17 cellular contexts compared by ENCODE assay signal in genomic region chr7:129908181-129908580, GRCh38. TPM values are rescaled to one million over a fixed set of nuclear protein-coding genes. Genes with fewer than 3 reads are reported as not detected.
A peak's percentile ranks its signal among the peaks of the same experiment; 100 is the strongest.
DNase-seq lines count a peak whose midpoint lies in the region; ATAC-seq and TF ChIP-seq lines count a peak whose summit lies in the region.
"Had no signal": no experiment of that assay in that cellular context is flagged by ENCODE, and none has a peak within 500 bp of the region (broad histone marks: within the 10 kb centered on the region; RNA-seq: fewer than 3 reads in every experiment).

No MANE protein-coding gene starts in this region.

- peaks cover 1% of the 10 kb centered on the region; the same call in 1 of the 2 replicates for H3K79me2 ChIP-seq in Loucy (ENCODE audit: insufficient read depth, low read length)
- peaks cover 93% of the 10 kb centered on the region for H3K79me2 ChIP-seq in smooth muscle cell (ENCODE audit: low read depth)

- H3K27ac ChIP-seq in ectodermal cell (ENCODE audit: insufficient read depth, low read depth, low read length, poor library complexity, severe bottlenecking) (peak overlapping the region; percentile 16), smooth muscle cell (ENCODE audit: low read depth) (peak overlapping the region; percentile 21), WERI-Rb-1 (no peak overlapping the region)
- H3K27ac ChIP-seq: dorsolateral prefrontal cortex had no signal

- peak overlapping the region; percentile 13 to 58 for H3K27ac Mint-ChIP-seq in natural killer cell
- H3K27ac Mint-ChIP-seq in natural killer cell treated with Interleukin-12 subunit alpha and Interleukin-12 subunit beta and Interleukin-15 and Interleukin-18, amount 100 ng/mL, for 72 hours, result peak overlapping the region in 1 of 2 donors; percentile 82
- H3K27ac Mint-ChIP-seq: T-helper 2 cell treated with Interferon-gamma antibody and Interleukin-4, amounts not matched to agents 5 μg/mL and 100 μg/mL, for 36 hours had no signal

- in situ Hi-C loops in KBM-7 (cut with MboI; ENCODE audit: low pct_unique_long_range_greater_than_20kb, low sequenced_read_pairs), result no loop called here

- H3K9me3 ChIP-seq in Loucy (ENCODE audit: insufficient read depth, low read depth, low read length) (no peaks in the 10 kb centered on the region), ectodermal cell (ENCODE audit: control insufficient read depth, low read length) (no peaks in the 10 kb centered on the region), smooth muscle cell (replicated peaks; ENCODE audit: low read depth) (no peaks in the 10 kb centered on the region), WERI-Rb-1 (ENCODE audit: severe bottlenecking) (no peaks in the 10 kb centered on the region)
- H3K9me3 ChIP-seq: BE2C had no signal

- TF ChIP-seq CTCF in natural killer cell (IDR thresholded peaks at IDR 0.05) (no peak), Loucy (conservative IDR thresholded peaks at IDR 0.05; ENCODE audit: low read length) (no peak), smooth muscle cell (IDR thresholded peaks at IDR 0.05; ENCODE audit: borderline replicate concordance, insufficient read depth, poor library complexity, severe bottlenecking) (no peak), WERI-Rb-1 (IDR thresholded peaks at IDR 0.05; ENCODE audit: low read depth, low read length) (no peak)

- H4K20me1 ChIP-seq in Loucy (ENCODE audit: insufficient read depth, low read length, poor library complexity, severe bottlenecking) (no peaks in the 10 kb centered on the region), smooth muscle cell (ENCODE audit: low read depth) (peaks cover 100% of the 10 kb centered on the region)

- H3K4me2 ChIP-seq in Loucy (ENCODE audit: low read depth, low read length, poor library complexity, severe bottlenecking) (peak overlapping the region; percentile 62), smooth muscle cell (no peak overlapping the region)

- no peak for ATAC-seq in natural killer cell
- no peak for ATAC-seq in natural killer cell treated with Interleukin-12 subunit alpha and Interleukin-12 subunit beta and Interleukin-15 and Interleukin-18, amount 100 ng/mL, for 72 hours
- ATAC-seq: Right ventricle myocardium inferior had no signal

- no peaks in the 10 kb centered on the region for H3K27me3 Mint-ChIP-seq in natural killer cell (ENCODE audit: low read depth in 2 of 2)
- H3K27me3 Mint-ChIP-seq in natural killer cell treated with Interleukin-12 subunit alpha and Interleukin-12 subunit beta and Interleukin-15 and Interleukin-18, amount 100 ng/mL, for 72 hours, result no peaks in the 10 kb centered on the region

- no peaks in the 10 kb centered on the region for H3K9me2 ChIP-seq in Loucy (replicated peaks; ENCODE audit: low read depth, low read length)

- no peaks in the 10 kb centered on the region for H3K36me3 ChIP-seq in Loucy (ENCODE audit: insufficient read depth, low read length)
- H3K36me3 ChIP-seq in ectodermal cell (ENCODE audit: control insufficient read depth, insufficient read depth, low read length), result no peaks in the 10 kb centered on the region
- H3K36me3 ChIP-seq in smooth muscle cell (ENCODE audit: low read depth), result no peaks in the 10 kb centered on the region
- no peaks in the 10 kb centered on the region for H3K36me3 ChIP-seq in WERI-Rb-1
- H3K36me3 ChIP-seq: BE2C had no signal

- no peak for DNase-seq in natural killer cell
- DNase-seq in natural killer cell treated with Interleukin-12 subunit alpha and Interleukin-12 subunit beta and Interleukin-15 and Interleukin-18, amount 100 ng/mL, for 72 hours (ENCODE audit: low spot score), result no peak
- no peak for DNase-seq in smooth muscle cell (lab: John Stamatoyannopoulos, UW; ENCODE audit: unreplicated experiment)
- no peak for DNase-seq in WERI-Rb-1
- DNase-seq in KBM-7, result no peak
- DNase-seq in NCI-H2107 (lab: John Stamatoyannopoulos, UW), result no peak
- DNase-seq: activated CD4-positive, alpha-beta T cell treated with anti-CD3 and anti-CD28 coated beads, Interleukin-2, amount 50 U/mL, for 48 hours; BE2C; dorsolateral prefrontal cortex; NCI-H1436; NCI-H2227 treated with DMSO at 0.1 percent for 48 hours; NK-92 treated with Interleukin-12 subunit alpha and Interleukin-12 subunit beta, amount 100 ng/mL, for 24 hours; stimulated activated CD4-positive, alpha-beta T cell treated with anti-CD3 and anti-CD28 coated beads, Interleukin-15, amount 100 ng/mL, for 24 hours had no signal

- no peaks in the 10 kb centered on the region for H3K36me3 Mint-ChIP-seq in natural killer cell
- H3K36me3 Mint-ChIP-seq in natural killer cell treated with Interleukin-12 subunit alpha and Interleukin-12 subunit beta and Interleukin-15 and Interleukin-18, amount 100 ng/mL, for 72 hours, result peaks cover 17% of the 10 kb centered on the region

- intact Hi-C loops in natural killer cell (cut with micrococcal nuclease), result no loop called here

- no peak overlapping the region for H3K4me3 ChIP-seq in Loucy (ENCODE audit: low read length, poor library complexity, severe bottlenecking)
- H3K4me3 ChIP-seq in ectodermal cell (ENCODE audit: insufficient read depth, low read depth, low read length), result no peak overlapping the region
- no peak overlapping the region for H3K4me3 ChIP-seq in smooth muscle cell
- H3K4me3 ChIP-seq in WERI-Rb-1 (ENCODE audit: low read depth, low read length), result no peak overlapping the region
- H3K4me3 ChIP-seq: dorsolateral prefrontal cortex had no signal

- H3K4me1 ChIP-seq in Loucy (ENCODE audit: insufficient read depth, low read length, poor library complexity, severe bottlenecking) (peaks cover 39% of the 10 kb centered on the region), ectodermal cell (ENCODE audit: control insufficient read depth, insufficient read depth, low read length) (peaks cover 6% of the 10 kb centered on the region), smooth muscle cell (ENCODE audit: low read depth) (peaks cover 6% of the 10 kb centered on the region)
- H3K4me1 ChIP-seq: BE2C had no signal

- peaks cover 69 to 77% of the 10 kb centered on the region in 2 donors for H3K4me1 Mint-ChIP-seq in natural killer cell
- peaks cover 54 to 56% of the 10 kb centered on the region in 2 donors for H3K4me1 Mint-ChIP-seq in natural killer cell treated with Interleukin-12 subunit alpha and Interleukin-12 subunit beta and Interleukin-15 and Interleukin-18, amount 100 ng/mL, for 72 hours (ENCODE audit: low read depth in 2 of 2)

- H3K9ac ChIP-seq in Loucy (ENCODE audit: low read depth, low read length, poor library complexity, severe bottlenecking), result no peak overlapping the region
- H3K9ac ChIP-seq in smooth muscle cell (ENCODE audit: low read depth), result no peak overlapping the region

- H3F3A ChIP-seq in Loucy (ENCODE audit: low read depth) (no peaks in the 10 kb centered on the region), smooth muscle cell (ENCODE audit: low read depth) (peaks cover 4% of the 10 kb centered on the region)

- H3K9me3 Mint-ChIP-seq in natural killer cell, result peaks cover 2% of the 10 kb centered on the region in 2 donors
- peaks cover 3% of the 10 kb centered on the region for H3K9me3 Mint-ChIP-seq in natural killer cell treated with Interleukin-12 subunit alpha and Interleukin-12 subunit beta and Interleukin-15 and Interleukin-18, amount 100 ng/mL, for 72 hours

- H3K27me3 ChIP-seq in Loucy (ENCODE audit: insufficient read depth, low read length, poor library complexity, severe bottlenecking), result no peaks in the 10 kb centered on the region
- H3K27me3 ChIP-seq in ectodermal cell (ENCODE audit: control insufficient read depth, insufficient read depth, low read length, poor library complexity, severe bottlenecking), result no peaks in the 10 kb centered on the region
- H3K27me3 ChIP-seq in smooth muscle cell (ENCODE audit: low read depth), result no peaks in the 10 kb centered on the region
- H3K27me3 ChIP-seq in WERI-Rb-1 (ENCODE audit: insufficient read depth, low read depth, severe bottlenecking), result no peaks in the 10 kb centered on the region
- H3K27me3 ChIP-seq: BE2C, dorsolateral prefrontal cortex had no signal

- no CpG with 5 or more reads among the region's 1 CpG for WGBS in ectodermal cell, 2 experiments
- 90% methylated on average over 1 of the region's 1 CpG for WGBS in smooth muscle cell (ENCODE audit: low lambda C conversion rate)

- peak overlapping the region; percentile 33 for H3K4me3 Mint-ChIP-seq in natural killer cell
- H3K4me3 Mint-ChIP-seq in natural killer cell treated with Interleukin-12 subunit alpha and Interleukin-12 subunit beta and Interleukin-15 and Interleukin-18, amount 100 ng/mL, for 72 hours, result no peak overlapping the region

- no peak overlapping the region for H2AFZ ChIP-seq in Loucy (ENCODE audit: low read length)
- no peak overlapping the region for H2AFZ ChIP-seq in smooth muscle cell (ENCODE audit: low read depth)

RNA-seq across cellular contexts. Expression of gene UBE2H, which starts 44.6 kb away (rescaled TPM):
- total RNA-seq in natural killer cell (10 to 100 TPM; 80.9 to 86.9 (median 83.1) TPM), smooth muscle cell (74.5 and 94.5 TPM in 2 replicates)
- 10 to 100 TPM; 24.9 to 45.2 TPM for total RNA-seq in natural killer cell treated with Interleukin-12 subunit alpha and Interleukin-12 subunit beta and Interleukin-15 and Interleukin-18, amount 100 ng/mL, for 72 hours
- polyA plus RNA-seq in ectodermal cell (2013, experiment 1 of 4), result 109 TPM
- 104 TPM for polyA plus RNA-seq in ectodermal cell (2013, experiment 2 of 4)
- polyA plus RNA-seq in ectodermal cell (2013, experiment 3 of 4), result 74.6 TPM
- 82.6 TPM for polyA plus RNA-seq in ectodermal cell (2013, experiment 4 of 4)
- 66.1 and 87.8 TPM in 2 replicates for polyA plus RNA-seq in smooth muscle cell
